In the genomic region with DNA sequence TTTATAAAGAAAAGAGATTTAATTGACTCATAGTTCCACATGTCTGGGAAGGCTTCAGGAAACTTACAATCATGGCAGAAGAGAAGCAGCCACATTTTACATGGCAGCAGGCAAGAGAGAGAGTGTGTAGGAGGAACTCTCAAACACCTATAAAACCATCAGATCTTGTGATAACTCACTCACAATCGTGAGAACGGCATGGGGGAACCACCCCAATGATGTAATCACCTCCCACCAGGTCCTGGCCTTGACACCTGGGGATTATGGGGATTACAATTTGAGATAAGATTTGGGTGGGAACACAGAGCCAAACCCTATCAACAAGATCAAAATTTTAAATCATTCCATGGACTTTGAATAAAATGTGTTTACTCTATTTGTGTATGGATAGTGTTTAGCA, we compare ENCODE assay signal across 9 cellular contexts.
"Had no signal": no experiment of that assay in that cellular context is flagged by ENCODE, and none has a peak within 500 bp of the region (broad histone marks: within the 10 kb centered on the region; RNA-seq: fewer than 3 reads in every experiment).

No MANE protein-coding gene starts in this region.

- H3K9me3 ChIP-seq: HAP-1 had no signal

- ATAC-seq: GM23338, HCT116, K562 had no signal

- H3K4me1 ChIP-seq: HAP-1 had no signal

- H3K4me2 ChIP-seq: GM23338 had no signal

- FAIRE-seq: HTR-8/SVneo, K562 had no signal

- H2AFZ ChIP-seq: GM23338 had no signal

- DNase-seq: H7, HFFc6, IMR-90, KG1 had no signal

- H3K4me3 ChIP-seq: GM23338, HAP-1, K562 had no signal

- H3K36me3 ChIP-seq: HAP-1 had no signal
